Comparison of ENCODE assay signal across 7 cellular contexts in genomic region chr17:78497115-78497540, GRCh38.
DNase-seq lines count a peak whose midpoint lies in the region; ATAC-seq and TF ChIP-seq lines count a peak whose summit lies in the region.

No MANE protein-coding gene starts in this region.

- H3K4me3 ChIP-seq in astrocyte of the spinal cord (ENCODE audit: low read depth, low read length), result no peak overlapping the region
- no peak overlapping the region for H3K4me3 ChIP-seq in hepatocyte
- H3K4me3 ChIP-seq in sigmoid colon, result no peak overlapping the region

- TF ChIP-seq CTCF in GM12874 (IDR thresholded peaks at IDR 0.05; ENCODE audit: insufficient read depth, low read depth, low read length) (peak; percentile 76), astrocyte of the spinal cord (IDR thresholded peaks at IDR 0.05; ENCODE audit: low read depth, low read length) (peak; percentile 79), hepatocyte (IDR thresholded peaks at IDR 0.05; ENCODE audit: poor library complexity) (peak; percentile 84), sigmoid colon (IDR thresholded peaks at IDR 0.05) (peak; percentile 67 to 73 (median 68))

- H3K36me3 ChIP-seq in hepatocyte (replicated peaks; ENCODE audit: insufficient read depth, low read depth) (no peaks in the 10 kb centered on the region), sigmoid colon (no peaks in the 10 kb centered on the region)

- TF ChIP-seq EP300 in sigmoid colon (IDR thresholded peaks at IDR 0.05), result no peak

- ATAC-seq in HG03175 (IDR thresholded peaks at IDR 0.05; ENCODE audit: unreplicated experiment), result no peak

- WGBS in hepatocyte (ENCODE audit: low lambda C conversion rate, missing lambda C conversion rate), result 23% methylated on average over 10 of the region's 10 CpGs
- 20 to 25% methylated on average over 10 of the region's 10 CpGs for WGBS in sigmoid colon, 2 donors

- TF ChIP-seq POLR2A in sigmoid colon (IDR thresholded peaks at IDR 0.05), result no peak

- no peak overlapping the region for H3K27ac ChIP-seq in hepatocyte
- H3K27ac ChIP-seq in sigmoid colon, result no peak overlapping the region

- H4K20me1 ChIP-seq in hepatocyte (ENCODE audit: insufficient read depth, poor library complexity, severe bottlenecking), result no peaks in the 10 kb centered on the region

- H2AFZ ChIP-seq in hepatocyte, result no peak overlapping the region

- no peaks in the 10 kb centered on the region for H3K4me1 ChIP-seq in hepatocyte (ENCODE audit: insufficient read depth)
- no peaks in the 10 kb centered on the region for H3K4me1 ChIP-seq in sigmoid colon

- H3K9me3 ChIP-seq in hepatocyte (ENCODE audit: low read depth), result no peaks in the 10 kb centered on the region
- H3K9me3 ChIP-seq in sigmoid colon, result no peaks in the 10 kb centered on the region

- H3K79me2 ChIP-seq in hepatocyte, result no peaks in the 10 kb centered on the region

- intact Hi-C loops in sigmoid colon (cut with DNase I), result loop anchor here (1.0 kb wide), 2 partner anchors 211 to 248 kb away; no protein-coding TSS in a partner anchor

- in situ Hi-C loops in astrocyte of the spinal cord (cut with HindIII; ENCODE audit: low sequenced_read_pairs), result loop anchor here (25.0 kb wide), 1 partner anchor 240 kb away; no protein-coding TSS in a partner anchor

- peak; percentile 33 to 55 for DNase-seq in NCI-H187 (lab: John Stamatoyannopoulos, UW)
- DNase-seq in T follicular helper cell (ENCODE audit: low read depth), result peak; percentile 41
- DNase-seq in astrocyte of the spinal cord (ENCODE audit: low read depth, low spot score), result peak; percentile 71
- peak; percentile 88 for DNase-seq in hepatocyte (ENCODE audit: low spot score)
- peak; percentile 87 for DNase-seq in sigmoid colon

- no peaks in the 10 kb centered on the region for H3K27me3 ChIP-seq in hepatocyte
- no peaks in the 10 kb centered on the region for H3K27me3 ChIP-seq in sigmoid colon

- no peak overlapping the region for H3K4me2 ChIP-seq in hepatocyte

- H3K9me2 ChIP-seq in hepatocyte (replicated peaks; ENCODE audit: insufficient read depth), result no peaks in the 10 kb centered on the region
